ENCODE assay signal across 34 cellular contexts in the genomic region with DNA sequence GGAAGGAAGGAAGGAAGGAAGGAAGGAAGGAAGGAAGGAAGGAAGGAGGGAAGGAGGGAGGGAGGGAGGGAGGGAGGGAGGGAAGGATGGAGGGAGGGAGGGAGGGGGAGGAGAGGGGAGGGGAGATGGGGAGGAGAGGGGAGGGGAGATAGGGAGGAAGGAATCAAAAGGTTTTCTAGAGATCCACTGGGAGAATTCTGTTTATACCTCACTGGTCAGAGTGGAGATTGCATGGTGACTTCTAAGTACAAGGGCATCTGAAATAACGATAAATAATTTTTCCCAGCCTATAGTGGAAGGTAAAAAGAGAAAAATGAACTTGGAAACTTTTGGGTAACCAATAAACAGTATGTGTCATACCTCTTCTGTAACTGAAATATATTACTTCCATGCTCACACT. TPM values are rescaled to one million over a fixed set of nuclear protein-coding genes. Genes with fewer than 3 reads are reported as not detected.
"Had no signal": no experiment of that assay in that cellular context is flagged by ENCODE, and none has a peak within 500 bp of the region (broad histone marks: within the 10 kb centered on the region; RNA-seq: fewer than 3 reads in every experiment).

No MANE protein-coding gene starts in this region.

- H3K9me3 Mint-ChIP-seq: natural killer cell; nephron progenitor cell; neural crest cell; stimulated activated naive CD8-positive, alpha-beta T cell treated with anti-CD3 and anti-CD28 coated beads, Interleukin-15, amount 100 ng/mL, for 72 hours; type B pancreatic cell had no signal

- H3K4me2 ChIP-seq: smooth muscle cell had no signal

- H3K36me3 ChIP-seq: neutrophil, ovary, spleen, suprapubic skin, tibial artery, transverse colon, upper lobe of right lung, uterus had no signal

- H2AFZ ChIP-seq: parathyroid adenoma had no signal

- H3K9me3 ChIP-seq: neutrophil, ovary, psoas muscle, spleen, suprapubic skin, testis, tibial artery, transverse colon, upper lobe of right lung, uterus had no signal

- ATAC-seq: naive thymus-derived CD4-positive, alpha-beta T cell; natural killer cell; psoas muscle; right cardiac atrium; sciatic nerve; stimulated activated memory B cell treated with anti-CD40 and anti-IgM and Interleukin-4, amounts not matched to agents 10 μg/mL and 1 μg/mL and 100 μg/mL, for 72 hours; stimulated activated naive CD8-positive, alpha-beta T cell treated with anti-CD3 and anti-CD28 coated beads, Interleukin-15, amount 100 ng/mL, for 72 hours; stimulated activated naive CD8-positive, alpha-beta T cell treated with anti-CD3 and anti-CD28 coated beads, Interleukin-15, Interleukin-2, amounts not matched to agents 100 U/mL and 50 U/mL, for 24 hours; upper lobe of right lung had no signal

- H3K27ac ChIP-seq: neutrophil, ovary, parathyroid adenoma, psoas muscle, skin epidermis, spleen, suprapubic skin, testis, tibial artery, transverse colon, upper lobe of right lung, uterus had no signal

- H3K27me3 Mint-ChIP-seq: progenitor cell of endocrine pancreas; stimulated activated memory B cell treated with anti-CD40 and anti-IgM and Interleukin-4, amounts not matched to agents 10 μg/mL and 1 μg/mL and 100 μg/mL, for 72 hours; type B pancreatic cell had no signal

- H3K36me3 Mint-ChIP-seq: natural killer cell; stimulated activated memory B cell treated with anti-CD40 and anti-IgM and Interleukin-4, amounts not matched to agents 10 μg/mL and 1 μg/mL and 100 μg/mL, for 72 hours; type B pancreatic cell had no signal

- H3K27me3 ChIP-seq: neutrophil, ovary, suprapubic skin, testis, tibial artery, transverse colon, upper lobe of right lung, uterus had no signal

- H3K9ac ChIP-seq: parathyroid adenoma had no signal

- H3K27ac Mint-ChIP-seq: naive thymus-derived CD4-positive, alpha-beta T cell; natural killer cell; nephron progenitor cell; progenitor cell of endocrine pancreas; stimulated activated memory B cell treated with anti-CD40 and anti-IgM and Interleukin-4, amounts not matched to agents 10 μg/mL and 1 μg/mL and 100 μg/mL, for 72 hours; stimulated activated naive CD8-positive, alpha-beta T cell treated with anti-CD3 and anti-CD28 coated beads, Interleukin-15, amount 100 ng/mL, for 72 hours; type B pancreatic cell had no signal

- DNase-seq: naive thymus-derived CD4-positive, alpha-beta T cell; natural killer cell; nephron progenitor cell; nucleus accumbens; ovary; posterior cingulate gyrus; psoas muscle; right cardiac atrium; spleen; stimulated activated CD4-positive, alpha-beta T cell treated with anti-CD3 and anti-CD28 coated beads, Interleukin-12 subunit alpha, Interleukin-12 subunit beta, amount 100 ng/mL, for 4 hours; stimulated activated CD4-positive, alpha-beta T cell treated with anti-CD3 and anti-CD28 coated beads, Interleukin-1b, Interleukin-23, amount 100 ng/mL, for 48 hours; stimulated activated CD4-positive, alpha-beta T cell treated with anti-CD3 and anti-CD28 coated beads, Interleukin-4, amount 100 ng/mL, for 1 hour; stimulated activated CD4-positive, alpha-beta T cell treated with anti-CD3 and anti-CD28 coated beads, Interleukin-4, amount 100 ng/mL, for 4 hours; stimulated activated CD8-positive, alpha-beta memory T cell treated with anti-CD3 and anti-CD28 coated beads, Interleukin-4, amount 100 ng/mL, for 48 hours; stimulated activated naive CD4-positive, alpha-beta T cell; stimulated activated naive CD8-positive, alpha-beta T cell treated with anti-CD3 and anti-CD28 coated beads, Interleukin-15, amount 100 ng/mL, for 72 hours; stimulated activated naive CD8-positive, alpha-beta T cell treated with anti-CD3 and anti-CD28 coated beads, Interleukin-15, Interleukin-2, amounts not matched to agents 100 U/mL and 50 U/mL, for 24 hours; substantia nigra; testis; tibial artery; transverse colon; upper lobe of right lung; uterus had no signal

- H3K79me2 ChIP-seq: parathyroid adenoma had no signal

- H3K4me1 ChIP-seq: parathyroid adenoma, psoas muscle, spleen, suprapubic skin, tibial artery, transverse colon, upper lobe of right lung, uterus had no signal

- H3K4me1 Mint-ChIP-seq: naive thymus-derived CD4-positive, alpha-beta T cell; natural killer cell; nephron progenitor cell; neural crest cell; stimulated activated memory B cell treated with anti-CD40 and anti-IgM and Interleukin-4, amounts not matched to agents 10 μg/mL and 1 μg/mL and 100 μg/mL, for 72 hours; stimulated activated naive CD8-positive, alpha-beta T cell treated with anti-CD3 and anti-CD28 coated beads, Interleukin-15, amount 100 ng/mL, for 72 hours had no signal

- H3K4me3 ChIP-seq: ovary, psoas muscle, skin epidermis, smooth muscle cell, spleen, suprapubic skin, testis, tibial artery, transverse colon, upper lobe of right lung, uterus had no signal

- H3K4me3 Mint-ChIP-seq: naive thymus-derived CD4-positive, alpha-beta T cell; natural killer cell; nephron progenitor cell; neural crest cell; stimulated activated memory B cell treated with anti-CD40 and anti-IgM and Interleukin-4, amounts not matched to agents 10 μg/mL and 1 μg/mL and 100 μg/mL, for 72 hours; stimulated activated naive CD8-positive, alpha-beta T cell treated with anti-CD3 and anti-CD28 coated beads, Interleukin-15, amount 100 ng/mL, for 72 hours; type B pancreatic cell had no signal

RNA-seq across cellular contexts. Expression of gene FMO2, which starts 10.2 kb away (rescaled TPM):
- total RNA-seq: naive thymus-derived CD4-positive, alpha-beta T cell; natural killer cell; neural crest cell; progenitor cell of endocrine pancreas; renal cortical epithelial cell; smooth muscle cell had no signal
- polyA plus RNA-seq: naive thymus-derived CD4-positive, alpha-beta T cell; smooth muscle cell had no signal
